Comparison of ENCODE assay signal across 1 cellular context in the genomic region with DNA sequence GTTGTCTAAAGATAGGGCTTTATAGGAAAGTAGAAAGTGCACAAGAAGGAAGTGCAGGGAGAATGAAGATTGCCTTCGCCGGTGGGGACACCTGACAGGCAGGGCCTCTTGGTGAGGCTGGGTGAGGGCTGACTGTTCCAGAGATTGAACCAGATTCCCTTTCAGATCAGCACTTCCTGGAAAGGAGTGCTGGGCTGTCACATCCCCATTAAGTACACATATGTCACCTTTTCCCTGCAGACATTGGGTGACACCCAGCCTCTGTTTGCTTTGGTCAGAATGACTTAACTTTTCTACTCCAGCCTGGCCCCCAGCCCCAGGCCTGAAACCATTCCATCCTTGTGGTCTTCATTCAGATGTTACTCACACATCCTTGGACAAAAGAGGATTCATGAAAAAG.
TF ChIP-seq lines count a peak whose summit lies in the region.

No MANE protein-coding gene starts in this region.

TF ChIP-seq in HepG2, 621 proteins besides CTCF, POLR2A, EP300 and RAD21 (continued from another document and continues in another):
- TF ChIP-seq, protein P1, sequence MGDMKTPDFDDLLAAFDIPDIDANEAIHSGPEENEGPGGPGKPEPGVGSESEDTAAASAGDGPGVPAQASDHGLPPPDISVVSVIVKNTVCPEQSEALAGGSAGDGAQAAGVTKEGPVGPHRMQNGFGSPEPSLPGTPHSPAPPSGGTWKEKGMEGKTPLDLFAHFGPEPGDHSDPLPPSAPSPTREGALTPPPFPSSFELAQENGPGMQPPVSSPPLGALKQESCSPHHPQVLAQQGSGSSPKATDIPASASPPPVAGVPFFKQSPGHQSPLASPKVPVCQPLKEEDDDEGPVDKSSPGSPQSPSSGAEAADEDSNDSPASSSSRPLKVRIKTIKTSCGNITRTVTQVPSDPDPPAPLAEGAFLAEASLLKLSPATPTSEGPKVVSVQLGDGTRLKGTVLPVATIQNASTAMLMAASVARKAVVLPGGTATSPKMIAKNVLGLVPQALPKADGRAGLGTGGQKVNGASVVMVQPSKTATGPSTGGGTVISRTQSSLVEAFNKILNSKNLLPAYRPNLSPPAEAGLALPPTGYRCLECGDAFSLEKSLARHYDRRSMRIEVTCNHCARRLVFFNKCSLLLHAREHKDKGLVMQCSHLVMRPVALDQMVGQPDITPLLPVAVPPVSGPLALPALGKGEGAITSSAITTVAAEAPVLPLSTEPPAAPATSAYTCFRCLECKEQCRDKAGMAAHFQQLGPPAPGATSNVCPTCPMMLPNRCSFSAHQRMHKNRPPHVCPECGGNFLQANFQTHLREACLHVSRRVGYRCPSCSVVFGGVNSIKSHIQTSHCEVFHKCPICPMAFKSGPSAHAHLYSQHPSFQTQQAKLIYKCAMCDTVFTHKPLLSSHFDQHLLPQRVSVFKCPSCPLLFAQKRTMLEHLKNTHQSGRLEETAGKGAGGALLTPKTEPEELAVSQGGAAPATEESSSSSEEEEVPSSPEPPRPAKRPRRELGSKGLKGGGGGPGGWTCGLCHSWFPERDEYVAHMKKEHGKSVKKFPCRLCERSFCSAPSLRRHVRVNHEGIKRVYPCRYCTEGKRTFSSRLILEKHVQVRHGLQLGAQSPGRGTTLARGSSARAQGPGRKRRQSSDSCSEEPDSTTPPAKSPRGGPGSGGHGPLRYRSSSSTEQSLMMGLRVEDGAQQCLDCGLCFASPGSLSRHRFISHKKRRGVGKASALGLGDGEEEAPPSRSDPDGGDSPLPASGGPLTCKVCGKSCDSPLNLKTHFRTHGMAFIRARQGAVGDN (CRISPR knock-in tag; IDR thresholded peaks at IDR 0.05) = peak; percentile 20; the same call in 1 of the 2 replicates
- TF ChIP-seq MIER2 (CRISPR knock-in tag; IDR thresholded peaks at IDR 0.05) (no peak; the same call in 1 of the 2 replicates), NCOA2 (CRISPR knock-in tag; IDR thresholded peaks at IDR 0.05) (peak; percentile 66; the same call in 1 of the 2 replicates), BRCA1 (CRISPR knock-in tag; IDR thresholded peaks at IDR 0.05) (peak; percentile 40; the same call in 1 of the 2 replicates), PITX1 (CRISPR knock-in tag; IDR thresholded peaks at IDR 0.05) (peak; percentile 45; the same call in 1 of the 2 replicates), GATAD2A (CRISPR knock-in tag; IDR thresholded peaks at IDR 0.05) (peak; percentile 68), RXRB (CRISPR knock-in tag; IDR thresholded peaks at IDR 0.05; ENCODE audit: borderline replicate concordance) (peak; percentile 95), ZBTB26 (CRISPR knock-in tag; IDR thresholded peaks at IDR 0.05; ENCODE audit: borderline replicate concordance) (0 out of 2 replicates have a peak, but pooled peaks have one; percentile 59), ZNF747 (CRISPR knock-in tag; IDR thresholded peaks at IDR 0.05; ENCODE audit: borderline replicate concordance) (no peak; the same call in 1 of the 2 replicates), CSRNP1 (CRISPR knock-in tag; IDR thresholded peaks at IDR 0.05) (peak; percentile 22; the same call in 1 of the 2 replicates), ESRRA (CRISPR knock-in tag; IDR thresholded peaks at IDR 0.05; ENCODE audit: low read depth) (0 out of 2 replicates have a peak, but pooled peaks have one; percentile 36), CENPBD1 (CRISPR knock-in tag; IDR thresholded peaks at IDR 0.05; ENCODE audit: borderline replicate concordance, low read depth) (no peak), ZNF792 (CRISPR knock-in tag; IDR thresholded peaks at IDR 0.05) (peak; percentile 49; the same call in 1 of the 2 replicates), MAZ (IDR thresholded peaks at IDR 0.05; ENCODE audit: borderline replicate concordance, low read depth, low read length) (peak; percentile 51; the same call in 1 of the 2 replicates), MAZ (CRISPR knock-in tag; IDR thresholded peaks at IDR 0.05; ENCODE audit: low read depth) (peak; percentile 67), KDM3A (CRISPR knock-in tag; IDR thresholded peaks at IDR 0.05; ENCODE audit: low read depth) (0 out of 2 replicates have a peak, but pooled peaks have one; percentile 66), GFI1 (CRISPR knock-in tag; IDR thresholded peaks at IDR 0.05; ENCODE audit: borderline replicate concordance) (peak; percentile 46; the same call in 1 of the 2 replicates), CEBPZ (IDR thresholded peaks at IDR 0.05; ENCODE audit: low read length) (no peak), ZNF570 (CRISPR knock-in tag; IDR thresholded peaks at IDR 0.05; ENCODE audit: borderline replicate concordance) (no peak), ZNF230 (CRISPR knock-in tag; IDR thresholded peaks at IDR 0.05) (0 out of 2 replicates have a peak, but pooled peaks have one; percentile 25), SOX5 (CRISPR knock-in tag; IDR thresholded peaks at IDR 0.05; ENCODE audit: borderline replicate concordance) (peak; percentile 74), ZGPAT (CRISPR knock-in tag; IDR thresholded peaks at IDR 0.05) (peak; percentile 61; the same call in 1 of the 2 replicates), TFDP1 (CRISPR knock-in tag; IDR thresholded peaks at IDR 0.05; ENCODE audit: borderline replicate concordance) (peak; percentile 39; the same call in 1 of the 2 replicates), ZNF772 (CRISPR knock-in tag; IDR thresholded peaks at IDR 0.05) (peak; percentile 88), CREB1 (IDR thresholded peaks at IDR 0.05) (peak; percentile 43; the same call in 1 of the 2 replicates), CREB1 (CRISPR knock-in tag; IDR thresholded peaks at IDR 0.05) (peak; percentile 68; the same call in 1 of the 2 replicates), TBX2 (CRISPR knock-in tag; IDR thresholded peaks at IDR 0.05; ENCODE audit: borderline replicate concordance) (peak; percentile 83), ZNF691 (CRISPR knock-in tag; IDR thresholded peaks at IDR 0.05; ENCODE audit: borderline replicate concordance, low read depth) (peak; percentile 46; the same call in 1 of the 2 replicates), ZBTB7A (CRISPR knock-in tag; IDR thresholded peaks at IDR 0.05) (peak; percentile 67; the same call in 1 of the 2 replicates), ZZZ3 (CRISPR knock-in tag; IDR thresholded peaks at IDR 0.05; ENCODE audit: borderline replicate concordance) (peak; percentile 55; the same call in 1 of the 2 replicates), ZNF556 (CRISPR knock-in tag; IDR thresholded peaks at IDR 0.05; ENCODE audit: borderline replicate concordance) (peak; percentile 82; the same call in 1 of the 2 replicates), BCL6 (CRISPR knock-in tag; IDR thresholded peaks at IDR 0.05) (peak; percentile 94), TMF1 (CRISPR knock-in tag; IDR thresholded peaks at IDR 0.05; ENCODE audit: low read depth) (no peak), ELF1 (CRISPR knock-in tag; IDR thresholded peaks at IDR 0.05) (peak; percentile 91), NKX3-1 (CRISPR knock-in tag; IDR thresholded peaks at IDR 0.05) (peak; percentile 26; the same call in 1 of the 2 replicates), SIN3A (IDR thresholded peaks at IDR 0.05; ENCODE audit: borderline replicate concordance, low read depth, low read length) (0 out of 2 replicates have a peak, but pooled peaks have one; percentile 70), TGIF2 (CRISPR knock-in tag; IDR thresholded peaks at IDR 0.05) (peak; percentile 65; the same call in 1 of the 2 replicates), TBL1XR1 (IDR thresholded peaks at IDR 0.05; ENCODE audit: borderline replicate concordance, low read length, partially characterized antibody) (peak; percentile 37), DRAP1 (CRISPR knock-in tag; IDR thresholded peaks at IDR 0.05) (peak; percentile 89)
- TF ChIP-seq, protein P2, sequence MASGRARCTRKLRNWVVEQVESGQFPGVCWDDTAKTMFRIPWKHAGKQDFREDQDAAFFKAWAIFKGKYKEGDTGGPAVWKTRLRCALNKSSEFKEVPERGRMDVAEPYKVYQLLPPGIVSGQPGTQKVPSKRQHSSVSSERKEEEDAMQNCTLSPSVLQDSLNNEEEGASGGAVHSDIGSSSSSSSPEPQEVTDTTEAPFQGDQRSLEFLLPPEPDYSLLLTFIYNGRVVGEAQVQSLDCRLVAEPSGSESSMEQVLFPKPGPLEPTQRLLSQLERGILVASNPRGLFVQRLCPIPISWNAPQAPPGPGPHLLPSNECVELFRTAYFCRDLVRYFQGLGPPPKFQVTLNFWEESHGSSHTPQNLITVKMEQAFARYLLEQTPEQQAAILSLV (CRISPR knock-in tag; IDR thresholded peaks at IDR 0.05; ENCODE audit: borderline replicate concordance) = peak; percentile 61
- TF ChIP-seq, protein P3, sequence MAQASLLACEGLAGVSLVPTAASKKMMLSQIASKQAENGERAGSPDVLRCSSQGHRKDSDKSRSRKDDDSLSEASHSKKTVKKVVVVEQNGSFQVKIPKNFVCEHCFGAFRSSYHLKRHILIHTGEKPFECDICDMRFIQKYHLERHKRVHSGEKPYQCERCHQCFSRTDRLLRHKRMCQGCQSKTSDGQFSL (CRISPR knock-in tag; IDR thresholded peaks at IDR 0.05) = no peak
- TF ChIP-seq, protein P4, sequence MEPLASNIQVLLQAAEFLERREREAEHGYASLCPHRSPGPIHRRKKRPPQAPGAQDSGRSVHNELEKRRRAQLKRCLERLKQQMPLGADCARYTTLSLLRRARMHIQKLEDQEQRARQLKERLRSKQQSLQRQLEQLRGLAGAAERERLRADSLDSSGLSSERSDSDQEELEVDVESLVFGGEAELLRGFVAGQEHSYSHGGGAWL (CRISPR knock-in tag; IDR thresholded peaks at IDR 0.05) = peak; percentile 61; the same call in 1 of the 2 replicates
